8 cellular contexts compared by ENCODE assay signal in the genomic region with DNA sequence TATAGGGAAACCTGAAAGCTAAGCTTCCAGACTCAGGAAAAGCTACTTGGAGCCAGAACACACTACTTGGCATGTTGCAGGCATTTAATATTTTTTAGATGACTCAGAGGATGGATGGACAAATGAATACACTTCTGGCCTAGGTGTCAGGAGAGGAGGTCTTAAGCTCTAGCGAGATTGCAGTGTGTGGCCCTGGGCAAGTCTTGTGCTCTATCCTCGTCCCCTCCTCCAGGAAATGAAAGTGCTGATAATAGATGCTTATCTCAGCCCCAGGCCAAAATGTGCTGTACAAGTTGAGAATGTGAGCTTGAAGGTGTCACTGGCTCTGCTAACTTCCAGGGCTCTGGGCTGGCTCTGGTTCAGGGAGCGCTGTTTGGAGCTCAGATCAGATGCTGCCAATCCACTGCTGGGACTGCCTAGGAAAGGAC.
DNase-seq lines count a peak whose midpoint lies in the region; ATAC-seq and TF ChIP-seq lines count a peak whose summit lies in the region.

No MANE protein-coding gene starts in this region.

- peak; percentile 62 to 78 for ATAC-seq in right cardiac atrium

- intact Hi-C loops in right cardiac atrium (cut with DNase I) = no loop called here
- intact Hi-C loops in thyroid gland (cut with DNase I) = no loop called here

- WGBS in right cardiac atrium = 40% methylated on average over 3 of the region's 3 CpGs
- 69 to 72% methylated on average over 3 of the region's 3 CpGs for WGBS in thyroid gland, 2 donors

- H3K9me3 ChIP-seq in right cardiac atrium (ENCODE audit: control insufficient read depth, low read length) (no peaks in the 10 kb centered on the region), thyroid gland (no peaks in the 10 kb centered on the region)

- peaks cover 2% of the 10 kb centered on the region for H3K4me1 ChIP-seq in right cardiac atrium (ENCODE audit: control insufficient read depth, insufficient read depth, low read length)
- peaks cover 27 to 46% of the 10 kb centered on the region in 2 donors for H3K4me1 ChIP-seq in thyroid gland

- no peak for TF ChIP-seq POLR2A in thyroid gland (IDR thresholded peaks at IDR 0.05)

- H3K27me3 ChIP-seq in right cardiac atrium (ENCODE audit: control insufficient read depth, insufficient read depth) = no peaks in the 10 kb centered on the region
- no peaks in the 10 kb centered on the region for H3K27me3 ChIP-seq in thyroid gland

- TF ChIP-seq CTCF in thyroid gland (IDR thresholded peaks at IDR 0.05) = no peak

- no peaks in the 10 kb centered on the region for H3K36me3 ChIP-seq in thyroid gland

- H3K4me3 ChIP-seq in right cardiac atrium (ENCODE audit: low read length) (no peak overlapping the region), thyroid gland (replicated peaks in 1 of 3) (no peak overlapping the region)

- H3K27ac ChIP-seq in right cardiac atrium (ENCODE audit: low read length) (no peak overlapping the region), thyroid gland (peak overlapping the region in 2 of 3 donors; percentile 18 to 42)

- peak; percentile 7 for DNase-seq in SIG-M5 treated with dmso at 0.1 percent for 504 hours (lab: John Stamatoyannopoulos, UW; ENCODE audit: unreplicated experiment)
- DNase-seq in SIG-M5 (lab: John Stamatoyannopoulos, UW) = no peak
- peak; percentile 66 for DNase-seq in amniotic epithelial cell (ENCODE audit: low read depth)
- peak in 1 of 3 donors; percentile 68 for DNase-seq in right cardiac atrium
- peak; percentile 73 to 82 for DNase-seq in thyroid gland
- DNase-seq in stimulated activated CD4-positive, alpha-beta T cell treated with anti-CD3 and anti-CD28 coated beads, Interleukin-4, amount 100 ng/mL, for 1 hour = no peak
- DNase-seq in HuH-7 (ENCODE audit: low spot score) = no peak
- no peak for DNase-seq in activated CD4-positive, alpha-beta T cell treated with anti-CD3 and anti-CD28 coated beads, Interleukin-2, amount 50 U/mL, for 4 hours

Comparison
In these comparisons a context has a peak if more than half of its experiments do, and no peak if none do; other contexts are left out.
1. DNase-seq: peak in SIG-M5 treated with dmso at 0.1 percent for 504 hours (single experiment), amniotic epithelial cell (single experiment) and thyroid gland (2 of 2); none in SIG-M5 (single experiment), stimulated activated CD4-positive, alpha-beta T cell treated with anti-CD3 and anti-CD28 coated beads, Interleukin-4, amount 100 ng/mL, for 1 hour (single experiment), HuH-7 (single experiment) and activated CD4-positive, alpha-beta T cell treated with anti-CD3 and anti-CD28 coated beads, Interleukin-2, amount 50 U/mL, for 4 hours (0 of 2).